1 cellular context compared by ENCODE assay signal in the genomic region with DNA sequence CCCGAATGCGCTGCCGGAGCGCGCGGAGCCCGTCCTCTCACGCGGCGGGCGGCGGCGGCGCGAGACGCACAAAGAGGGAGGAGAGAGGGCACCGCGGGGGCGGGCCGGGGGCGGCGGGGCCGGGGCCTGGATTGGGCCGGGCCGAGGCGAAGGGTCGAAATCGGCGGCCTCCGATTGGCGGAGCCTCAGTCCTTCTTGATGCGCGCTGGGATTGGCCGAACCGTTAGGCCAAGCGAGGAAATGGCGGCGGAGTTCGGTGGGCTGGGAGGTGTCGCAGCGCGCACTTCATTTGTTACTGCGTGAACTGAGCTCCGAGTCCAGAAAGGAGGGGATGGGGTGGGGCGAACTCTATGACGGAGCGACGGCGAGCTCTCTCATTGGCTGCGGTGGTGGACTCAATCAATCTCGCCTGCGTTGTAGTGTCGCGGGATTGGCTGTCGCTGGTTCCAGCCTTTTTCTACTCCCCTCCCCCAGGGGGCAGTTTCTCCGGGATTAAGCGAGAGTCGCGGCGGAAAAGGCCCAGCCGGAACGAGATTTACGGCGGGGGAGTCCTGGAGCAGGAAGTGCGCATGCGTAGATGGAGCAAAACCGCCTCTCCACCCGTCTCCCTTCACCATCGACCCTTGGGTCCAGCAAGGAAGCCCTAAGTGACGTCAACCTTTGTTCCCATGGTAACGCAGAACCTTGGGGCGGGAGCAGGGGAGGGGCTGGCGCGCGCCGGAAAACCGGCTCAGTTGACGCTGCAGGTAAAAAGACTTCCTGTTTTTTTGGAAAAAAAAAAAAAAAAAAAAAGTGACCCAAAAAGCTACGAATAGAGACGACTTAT.
TF ChIP-seq lines count a peak whose summit lies in the region.

A gene with protein sequence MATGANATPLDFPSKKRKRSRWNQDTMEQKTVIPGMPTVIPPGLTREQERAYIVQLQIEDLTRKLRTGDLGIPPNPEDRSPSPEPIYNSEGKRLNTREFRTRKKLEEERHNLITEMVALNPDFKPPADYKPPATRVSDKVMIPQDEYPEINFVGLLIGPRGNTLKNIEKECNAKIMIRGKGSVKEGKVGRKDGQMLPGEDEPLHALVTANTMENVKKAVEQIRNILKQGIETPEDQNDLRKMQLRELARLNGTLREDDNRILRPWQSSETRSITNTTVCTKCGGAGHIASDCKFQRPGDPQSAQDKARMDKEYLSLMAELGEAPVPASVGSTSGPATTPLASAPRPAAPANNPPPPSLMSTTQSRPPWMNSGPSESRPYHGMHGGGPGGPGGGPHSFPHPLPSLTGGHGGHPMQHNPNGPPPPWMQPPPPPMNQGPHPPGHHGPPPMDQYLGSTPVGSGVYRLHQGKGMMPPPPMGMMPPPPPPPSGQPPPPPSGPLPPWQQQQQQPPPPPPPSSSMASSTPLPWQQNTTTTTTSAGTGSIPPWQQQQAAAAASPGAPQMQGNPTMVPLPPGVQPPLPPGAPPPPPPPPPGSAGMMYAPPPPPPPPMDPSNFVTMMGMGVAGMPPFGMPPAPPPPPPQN (minus strand): TSS at position 70 of the 826 bp plus-strand sequence. CDS start 150 bp downstream, outside the sequence.

TF ChIP-seq in SK-N-SH, 30 proteins besides CTCF, POLR2A, EP300 and RAD21 (continued from another document):
- TF ChIP-seq, protein P1, sequence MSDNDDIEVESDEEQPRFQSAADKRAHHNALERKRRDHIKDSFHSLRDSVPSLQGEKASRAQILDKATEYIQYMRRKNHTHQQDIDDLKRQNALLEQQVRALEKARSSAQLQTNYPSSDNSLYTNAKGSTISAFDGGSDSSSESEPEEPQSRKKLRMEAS (IDR thresholded peaks at IDR 0.05; ENCODE audit: low read depth) = peak; percentile 33
- TF ChIP-seq, protein P2, sequence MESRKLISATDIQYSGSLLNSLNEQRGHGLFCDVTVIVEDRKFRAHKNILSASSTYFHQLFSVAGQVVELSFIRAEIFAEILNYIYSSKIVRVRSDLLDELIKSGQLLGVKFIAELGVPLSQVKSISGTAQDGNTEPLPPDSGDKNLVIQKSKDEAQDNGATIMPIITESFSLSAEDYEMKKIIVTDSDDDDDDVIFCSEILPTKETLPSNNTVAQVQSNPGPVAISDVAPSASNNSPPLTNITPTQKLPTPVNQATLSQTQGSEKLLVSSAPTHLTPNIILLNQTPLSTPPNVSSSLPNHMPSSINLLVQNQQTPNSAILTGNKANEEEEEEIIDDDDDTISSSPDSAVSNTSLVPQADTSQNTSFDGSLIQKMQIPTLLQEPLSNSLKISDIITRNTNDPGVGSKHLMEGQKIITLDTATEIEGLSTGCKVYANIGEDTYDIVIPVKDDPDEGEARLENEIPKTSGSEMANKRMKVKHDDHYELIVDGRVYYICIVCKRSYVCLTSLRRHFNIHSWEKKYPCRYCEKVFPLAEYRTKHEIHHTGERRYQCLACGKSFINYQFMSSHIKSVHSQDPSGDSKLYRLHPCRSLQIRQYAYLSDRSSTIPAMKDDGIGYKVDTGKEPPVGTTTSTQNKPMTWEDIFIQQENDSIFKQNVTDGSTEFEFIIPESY (IDR thresholded peaks at IDR 0.05; ENCODE audit: borderline replicate concordance, low read depth) = peak; percentile 97
- TF ChIP-seq GABPA (IDR thresholded peaks at IDR 0.05; ENCODE audit: low read depth) (peak; percentile 71), TAF1 (IDR thresholded peaks at IDR 0.05; ENCODE audit: borderline replicate concordance, low read depth, low read length) (peak; percentile 87; the same call in 1 of the 2 replicates), EZH2phosphoT487 (IDR thresholded peaks at IDR 0.05; ENCODE audit: borderline replicate concordance, low read depth) (no peak), NFIC (IDR thresholded peaks at IDR 0.05; ENCODE audit: borderline replicate concordance) (no peak), JUND (IDR thresholded peaks at IDR 0.05) (no peak), TCF12 (IDR thresholded peaks at IDR 0.05) (no peak), CHD2 (IDR thresholded peaks at IDR 0.05; ENCODE audit: low read length, partially characterized antibody) (peak; percentile 99), MEF2A (IDR thresholded peaks at IDR 0.05; ENCODE audit: borderline replicate concordance, low read depth) (no peak), TEAD4 (IDR thresholded peaks at IDR 0.05; ENCODE audit: borderline replicate concordance, insufficient read depth) (no peak), FOXJ3 (CRISPR knock-in tag; IDR thresholded peaks at IDR 0.05) (no peak), ELF1 (IDR thresholded peaks at IDR 0.05) (peak; percentile 51; the same call in 1 of the 2 replicates)
- TF ChIP-seq, protein P3, sequence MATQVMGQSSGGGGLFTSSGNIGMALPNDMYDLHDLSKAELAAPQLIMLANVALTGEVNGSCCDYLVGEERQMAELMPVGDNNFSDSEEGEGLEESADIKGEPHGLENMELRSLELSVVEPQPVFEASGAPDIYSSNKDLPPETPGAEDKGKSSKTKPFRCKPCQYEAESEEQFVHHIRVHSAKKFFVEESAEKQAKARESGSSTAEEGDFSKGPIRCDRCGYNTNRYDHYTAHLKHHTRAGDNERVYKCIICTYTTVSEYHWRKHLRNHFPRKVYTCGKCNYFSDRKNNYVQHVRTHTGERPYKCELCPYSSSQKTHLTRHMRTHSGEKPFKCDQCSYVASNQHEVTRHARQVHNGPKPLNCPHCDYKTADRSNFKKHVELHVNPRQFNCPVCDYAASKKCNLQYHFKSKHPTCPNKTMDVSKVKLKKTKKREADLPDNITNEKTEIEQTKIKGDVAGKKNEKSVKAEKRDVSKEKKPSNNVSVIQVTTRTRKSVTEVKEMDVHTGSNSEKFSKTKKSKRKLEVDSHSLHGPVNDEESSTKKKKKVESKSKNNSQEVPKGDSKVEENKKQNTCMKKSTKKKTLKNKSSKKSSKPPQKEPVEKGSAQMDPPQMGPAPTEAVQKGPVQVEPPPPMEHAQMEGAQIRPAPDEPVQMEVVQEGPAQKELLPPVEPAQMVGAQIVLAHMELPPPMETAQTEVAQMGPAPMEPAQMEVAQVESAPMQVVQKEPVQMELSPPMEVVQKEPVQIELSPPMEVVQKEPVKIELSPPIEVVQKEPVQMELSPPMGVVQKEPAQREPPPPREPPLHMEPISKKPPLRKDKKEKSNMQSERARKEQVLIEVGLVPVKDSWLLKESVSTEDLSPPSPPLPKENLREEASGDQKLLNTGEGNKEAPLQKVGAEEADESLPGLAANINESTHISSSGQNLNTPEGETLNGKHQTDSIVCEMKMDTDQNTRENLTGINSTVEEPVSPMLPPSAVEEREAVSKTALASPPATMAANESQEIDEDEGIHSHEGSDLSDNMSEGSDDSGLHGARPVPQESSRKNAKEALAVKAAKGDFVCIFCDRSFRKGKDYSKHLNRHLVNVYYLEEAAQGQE (IDR thresholded peaks at IDR 0.05; ENCODE audit: low read depth, low read length) = peak; percentile 7; the same call in 1 of the 2 replicates
- TF ChIP-seq, protein P4, sequence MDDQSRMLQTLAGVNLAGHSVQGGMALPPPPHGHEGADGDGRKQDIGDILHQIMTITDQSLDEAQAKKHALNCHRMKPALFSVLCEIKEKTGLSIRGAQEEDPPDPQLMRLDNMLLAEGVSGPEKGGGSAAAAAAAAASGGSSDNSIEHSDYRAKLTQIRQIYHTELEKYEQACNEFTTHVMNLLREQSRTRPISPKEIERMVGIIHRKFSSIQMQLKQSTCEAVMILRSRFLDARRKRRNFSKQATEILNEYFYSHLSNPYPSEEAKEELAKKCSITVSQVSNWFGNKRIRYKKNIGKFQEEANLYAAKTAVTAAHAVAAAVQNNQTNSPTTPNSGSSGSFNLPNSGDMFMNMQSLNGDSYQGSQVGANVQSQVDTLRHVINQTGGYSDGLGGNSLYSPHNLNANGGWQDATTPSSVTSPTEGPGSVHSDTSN (IDR thresholded peaks at IDR 0.05) = peak; percentile 92
- TF ChIP-seq, protein P5, sequence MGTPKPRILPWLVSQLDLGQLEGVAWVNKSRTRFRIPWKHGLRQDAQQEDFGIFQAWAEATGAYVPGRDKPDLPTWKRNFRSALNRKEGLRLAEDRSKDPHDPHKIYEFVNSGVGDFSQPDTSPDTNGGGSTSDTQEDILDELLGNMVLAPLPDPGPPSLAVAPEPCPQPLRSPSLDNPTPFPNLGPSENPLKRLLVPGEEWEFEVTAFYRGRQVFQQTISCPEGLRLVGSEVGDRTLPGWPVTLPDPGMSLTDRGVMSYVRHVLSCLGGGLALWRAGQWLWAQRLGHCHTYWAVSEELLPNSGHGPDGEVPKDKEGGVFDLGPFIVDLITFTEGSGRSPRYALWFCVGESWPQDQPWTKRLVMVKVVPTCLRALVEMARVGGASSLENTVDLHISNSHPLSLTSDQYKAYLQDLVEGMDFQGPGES (IDR thresholded peaks at IDR 0.05; ENCODE audit: low read depth, low read length) = no peak
TF ChIP-seq in SK-N-SH: peak in this region for 13.
